ENCODE assay signal across 34 cellular contexts in genomic region chrY:6974971-6975370, GRCh38.
"Had no signal": no experiment of that assay in that cellular context is flagged by ENCODE, and none has a peak within 500 bp of the region (broad histone marks: within the 10 kb centered on the region; RNA-seq: fewer than 3 reads in every experiment).

No MANE protein-coding gene starts in this region.

- H3K36me3 ChIP-seq: brain microvascular endothelial cell, colonic mucosa, MG63 had no signal

- H3K27me3 Mint-ChIP-seq: activated B cell treated with CpG ODN at 0.5 μM for 24 hours; activated CD4-positive, alpha-beta memory T cell treated with anti-CD3 and anti-CD28 coated beads for 36 hours; activated naive CD4-positive, alpha-beta T cell treated with anti-CD3 and anti-CD28 coated beads, Interleukin-2, amount 10 ng/mL, durations not matched to agents 7 days and 5 days; activated naive CD8-positive, alpha-beta T cell treated with anti-CD3 and anti-CD28 coated beads, Interleukin-2, amount 50 U/mL, for 24 hours had no signal

- H3K4me3 Mint-ChIP-seq: activated B cell treated with CpG ODN at 0.5 μM for 24 hours; activated CD4-positive, alpha-beta memory T cell treated with anti-CD3 and anti-CD28 coated beads for 36 hours; activated naive CD4-positive, alpha-beta T cell treated with anti-CD3 and anti-CD28 coated beads, Interleukin-2, amount 10 ng/mL, durations not matched to agents 7 days and 5 days; activated naive CD8-positive, alpha-beta T cell; activated naive CD8-positive, alpha-beta T cell treated with anti-CD3 and anti-CD28 coated beads, Interleukin-2, amount 50 U/mL, for 24 hours; activated T-cell treated with anti-CD3 and anti-CD28 coated beads, Interleukin-2, amount 50 U/mL, for 4 hours; activated T-helper 1 cell treated with anti-CD3 and anti-CD28 coated beads, Interleukin-12 subunit alpha, Interleukin-12 subunit beta, Interleukin-2, Interleukin-4 antibody, amounts not matched to agents 30 ng/mL and 10 ng/mL and 1 ng/mL, durations not matched to agents 14 hours and 24 hours and 36 hours had no signal

- H3K4me1 Mint-ChIP-seq: activated naive CD4-positive, alpha-beta T cell treated with anti-CD3 and anti-CD28 coated beads, Interleukin-2, amount 10 ng/mL, durations not matched to agents 7 days and 5 days; activated naive CD8-positive, alpha-beta T cell treated with anti-CD3 and anti-CD28 coated beads, Interleukin-2, amount 50 U/mL, for 24 hours had no signal

- H3K27ac Mint-ChIP-seq: activated B cell treated with CpG ODN at 0.5 μM for 24 hours; activated CD4-positive, alpha-beta memory T cell treated with anti-CD3 and anti-CD28 coated beads for 36 hours; activated naive CD4-positive, alpha-beta T cell treated with anti-CD3 and anti-CD28 coated beads, Interleukin-2, amount 10 ng/mL, durations not matched to agents 7 days and 5 days; activated naive CD8-positive, alpha-beta T cell; activated naive CD8-positive, alpha-beta T cell treated with anti-CD3 and anti-CD28 coated beads, Interleukin-2, amount 50 U/mL, for 24 hours; activated T-helper 1 cell treated with anti-CD3 and anti-CD28 coated beads, Interleukin-12 subunit alpha, Interleukin-12 subunit beta, Interleukin-2, Interleukin-4 antibody, amounts not matched to agents 30 ng/mL and 10 ng/mL and 1 ng/mL, durations not matched to agents 14 hours and 24 hours and 36 hours had no signal

- H3K4me1 ChIP-seq: colonic mucosa had no signal

- ATAC-seq: activated naive CD8-positive, alpha-beta T cell treated with anti-CD3 and anti-CD28 coated beads, Interleukin-2, amount 50 U/mL, for 24 hours; activated T-cell treated with anti-CD3 and anti-CD28 coated beads, Interleukin-2, amount 50 U/mL, for 4 hours had no signal

- DNase-seq: activated B cell treated with CpG ODN at 0.5 μM for 24 hours; activated CD4-positive, alpha-beta memory T cell treated with anti-CD3 and anti-CD28 coated beads for 36 hours; activated CD4-positive, alpha-beta T cell treated with anti-CD3 and anti-CD28 coated beads for 4 hours; activated CD4-positive, alpha-beta T cell treated with anti-CD3 and anti-CD28 coated beads, Interleukin-2, amount 50 U/mL, for 1 hour; activated CD4-positive, CD25-positive, alpha-beta regulatory T cell treated with anti-CD3 and anti-CD28 coated beads, Interleukin-2, amount 50 U/mL, for 72 hours; activated CD8-positive, alpha-beta memory T cell treated with anti-CD3 and anti-CD28 coated beads, Interleukin-2, amount 50 U/mL, for 4 hours; activated effector memory CD4-positive, alpha-beta T cell treated with Interleukin-2 at 50 U/mL for 16 hours; activated naive CD4-positive, alpha-beta T cell treated with anti-CD3 and anti-CD28 coated beads, Interleukin-2, amount 10 ng/mL, durations not matched to agents 7 days and 5 days; activated naive CD8-positive, alpha-beta T cell treated with anti-CD3 and anti-CD28 coated beads, Interleukin-2, amount 50 U/mL, for 24 hours; activated T-cell treated with anti-CD3 and anti-CD28 coated beads for 4 hours; activated T-cell treated with anti-CD3 and anti-CD28 coated beads, Interleukin-2, amount 50 U/mL, for 4 hours; aorta; brain microvascular endothelial cell; central memory CD4-positive, alpha-beta T cell; colonic mucosa; Kasumi-1; KG1; MG63; NCI-H1105; NCI-H1436; NCI-H1694; NCI-H1930; NCI-H2081 treated with DMSO at 0.1 percent for 48 hours; NCI-H226; NCI-H446 treated with DMSO at 0.1 percent for 48 hours; NCI-H524 treated with DMSO at 0.1 percent for 48 hours; OCI-M1; Right ventricle myocardium superior; SW 1271; T-helper 1 cell; T-helper 9 cell had no signal

- H3K36me3 Mint-ChIP-seq: activated CD4-positive, alpha-beta memory T cell treated with anti-CD3 and anti-CD28 coated beads for 36 hours; activated naive CD4-positive, alpha-beta T cell treated with anti-CD3 and anti-CD28 coated beads, Interleukin-2, amount 10 ng/mL, durations not matched to agents 7 days and 5 days; activated naive CD8-positive, alpha-beta T cell had no signal

- H3K9me3 Mint-ChIP-seq: activated B cell treated with CpG ODN at 0.5 μM for 24 hours; activated CD4-positive, alpha-beta memory T cell treated with anti-CD3 and anti-CD28 coated beads for 36 hours; activated naive CD4-positive, alpha-beta T cell treated with anti-CD3 and anti-CD28 coated beads, Interleukin-2, amount 10 ng/mL, durations not matched to agents 7 days and 5 days; activated naive CD8-positive, alpha-beta T cell treated with anti-CD3 and anti-CD28 coated beads, Interleukin-2, amount 50 U/mL, for 24 hours; activated T-cell treated with anti-CD3 and anti-CD28 coated beads, Interleukin-2, amount 50 U/mL, for 4 hours; activated T-helper 1 cell treated with anti-CD3 and anti-CD28 coated beads, Interleukin-12 subunit alpha, Interleukin-12 subunit beta, Interleukin-2, Interleukin-4 antibody, amounts not matched to agents 30 ng/mL and 10 ng/mL and 1 ng/mL, durations not matched to agents 14 hours and 24 hours and 36 hours had no signal

- H3K27ac ChIP-seq: brain microvascular endothelial cell, colonic mucosa, VCaP had no signal

- H3K9me3 ChIP-seq: colonic mucosa, MG63 had no signal

- H3K4me3 ChIP-seq: colonic mucosa, MG63 had no signal
